21 cellular contexts compared by ENCODE assay signal in genomic region chr21:31711326-31711725, GRCh38.
"Had no signal": no experiment of that assay in that cellular context is flagged by ENCODE, and none has a peak within 500 bp of the region (broad histone marks: within the 10 kb centered on the region; RNA-seq: fewer than 3 reads in every experiment).

No MANE protein-coding gene starts in this region.

- H3K36me3 ChIP-seq: adrenal gland, brain microvascular endothelial cell, left ventricle myocardium inferior, ovary, tibial nerve had no signal

- H3K27ac Mint-ChIP-seq: activated naive CD4-positive, alpha-beta T cell treated with anti-CD3 and anti-CD28 coated beads for 36 hours; activated naive CD8-positive, alpha-beta T cell treated with anti-CD3 and anti-CD28 coated beads for 36 hours; activated T-cell treated with anti-CD3 and anti-CD28 coated beads, Interleukin-2, amount 50 U/mL, for 72 hours; nephron had no signal

- H3K27ac ChIP-seq: adrenal gland, brain microvascular endothelial cell, foreskin keratinocyte, left ventricle myocardium inferior, ovary, psoas muscle, spleen, tibial nerve, VCaP had no signal

- H3K4me3 ChIP-seq: adrenal gland, left ventricle myocardium inferior, lung, mucosa of descending colon, ovary, psoas muscle, spleen, tibial nerve had no signal

- DNase-seq: activated CD4-positive, alpha-beta T cell treated with anti-CD3 and anti-CD28 coated beads for 4 hours; activated CD4-positive, alpha-beta T cell treated with anti-CD3 and anti-CD28 coated beads, Interleukin-2, amount 50 U/mL, for 4 hours; activated naive CD4-positive, alpha-beta T cell treated with anti-CD3 and anti-CD28 coated beads for 36 hours; activated naive CD8-positive, alpha-beta T cell treated with anti-CD3 and anti-CD28 coated beads for 36 hours; activated T-cell treated with anti-CD3 and anti-CD28 coated beads for 4 hours; activated T-cell treated with anti-CD3 and anti-CD28 coated beads, Interleukin-2, amount 50 U/mL, for 72 hours; adrenal gland; aorta; brain microvascular endothelial cell; islet precursor cell; left ventricle myocardium inferior; mucosa of descending colon; ovary; psoas muscle; spleen; stimulated activated naive CD4-positive, alpha-beta T cell treated with Interleukin-2 at 50 U/mL for 16 hours had no signal

- H3K9me3 ChIP-seq: adrenal gland, left ventricle myocardium inferior, mucosa of descending colon, ovary, psoas muscle, spleen, tibial nerve had no signal

- H3K9me3 Mint-ChIP-seq: activated naive CD4-positive, alpha-beta T cell treated with anti-CD3 and anti-CD28 coated beads for 36 hours; activated naive CD8-positive, alpha-beta T cell treated with anti-CD3 and anti-CD28 coated beads for 36 hours; activated T-cell treated with anti-CD3 and anti-CD28 coated beads, Interleukin-2, amount 50 U/mL, for 72 hours; nephron had no signal

- H3K4me3 Mint-ChIP-seq: activated naive CD4-positive, alpha-beta T cell treated with anti-CD3 and anti-CD28 coated beads for 36 hours; activated naive CD8-positive, alpha-beta T cell treated with anti-CD3 and anti-CD28 coated beads for 36 hours; activated T-cell treated with anti-CD3 and anti-CD28 coated beads, Interleukin-2, amount 50 U/mL, for 72 hours; nephron had no signal

- ATAC-seq: activated T-cell treated with anti-CD3 and anti-CD28 coated beads, Interleukin-2, amount 50 U/mL, for 72 hours; foreskin keratinocyte; mucosa of descending colon had no signal

- H3K27me3 Mint-ChIP-seq: activated naive CD8-positive, alpha-beta T cell treated with anti-CD3 and anti-CD28 coated beads for 36 hours had no signal

- H3K27me3 ChIP-seq: adrenal gland, brain microvascular endothelial cell, foreskin keratinocyte, ovary, spleen, tibial nerve had no signal
